ENCODE assay signal across 8 cellular contexts in genomic region chr22:42932857-42933782, GRCh38.
A peak's percentile ranks its signal among the peaks of the same experiment; 100 is the strongest.
DNase-seq lines count a peak whose midpoint lies in the region; ATAC-seq and TF ChIP-seq lines count a peak whose summit lies in the region.

No MANE protein-coding gene starts in this region.

- no peak overlapping the region for H2BK15ac ChIP-seq in neuronal stem cell (ENCODE audit: low read length)

- H3K4me2 ChIP-seq in neuronal stem cell (ENCODE audit: insufficient read depth, low read length, poor library complexity, severe bottlenecking), result no peak overlapping the region

- no peak overlapping the region for H3K9ac ChIP-seq in neuronal stem cell (ENCODE audit: low read depth, low read length, poor library complexity)

- H3K27ac ChIP-seq in AG04450 (ENCODE audit: low read depth, low read length) (peak overlapping the region; percentile 99), cingulate gyrus (ENCODE audit: low read depth, low read length) (peak overlapping the region; percentile 91), neuronal stem cell (replicated peaks; ENCODE audit: low read length) (no peak overlapping the region)

- peak overlapping the region; percentile 31; the same call in 1 of the 2 replicates for H3K4me3 ChIP-seq in AG04450 (ENCODE audit: low read depth, low read length)
- H3K4me3 ChIP-seq in NB4 (ENCODE audit: low read depth, low read length), result peak overlapping the region; percentile 22
- H3K4me3 ChIP-seq in neuronal stem cell (ENCODE audit: low read length in 2 of 2), result no peak overlapping the region

- no peak overlapping the region for H2BK5ac ChIP-seq in neuronal stem cell (ENCODE audit: low read length)

- WGBS in neuronal stem cell (ENCODE audit: extremely low coverage in 2 of 2, insufficient read length in 2 of 2, insufficient replicate concordance in 1 of 2), 2 donors, result no CpG with 5 or more reads among the region's 11 CpGs

- H3K18ac ChIP-seq in neuronal stem cell (ENCODE audit: low read length), result peak overlapping the region; percentile 15

- TF ChIP-seq POLR2A in NB4 (IDR thresholded peaks at IDR 0.05; ENCODE audit: extremely low read depth, insufficient read length), result no peak

- no peak overlapping the region for H4K91ac ChIP-seq in neuronal stem cell (ENCODE audit: low read depth, low read length, poor library complexity)

- H3K4me1 ChIP-seq in neuronal stem cell (ENCODE audit: control insufficient read depth in 2 of 2, insufficient read depth in 1 of 2, low read depth in 1 of 2, low read length in 2 of 2), result peaks cover 26 to 30% of the 10 kb centered on the region in 2 donors

- H3K36me3 ChIP-seq in neuronal stem cell (replicated peaks in 1 of 2; ENCODE audit: control insufficient read depth in 2 of 2, insufficient read depth in 2 of 2, low read length in 2 of 2), result peaks cover 0 to 6% of the 10 kb centered on the region in 2 donors

- H2AK5ac ChIP-seq in neuronal stem cell (ENCODE audit: low read depth, low read length), result no peak overlapping the region

- no peak for TF ChIP-seq CTCF in AG04450 (IDR thresholded peaks at IDR 0.05; ENCODE audit: low read depth, low read length)
- TF ChIP-seq CTCF in NB4 (IDR thresholded peaks at IDR 0.05; ENCODE audit: low read depth, low read length), result no peak

- no peak overlapping the region for H2BK120ac ChIP-seq in neuronal stem cell (ENCODE audit: low read depth, low read length)

- H3K79me1 ChIP-seq in neuronal stem cell (ENCODE audit: low read depth, low read length), result peaks cover 5% of the 10 kb centered on the region

- peak; percentile 51 for ATAC-seq in GM19035 (IDR thresholded peaks at IDR 0.05; ENCODE audit: unreplicated experiment)

- POLR2A ChIA-PET in AG04450 (lab: Yijun Ruan, JAX), result interaction anchor here (0.9 to 1.2 kb wide), 2 partner anchors 23 to 81 kb away, joined by 3 read pairs; no protein-coding TSS in a partner anchor

- H3K4ac ChIP-seq in neuronal stem cell (ENCODE audit: low read length), result no peak overlapping the region

- CTCF ChIA-PET in AG04450 (lab: Charles Lee), result no interaction called here

- no peaks in the 10 kb centered on the region for H3K9me3 ChIP-seq in AG04450 (ENCODE audit: control insufficient read depth, insufficient read depth, low read length)
- no peaks in the 10 kb centered on the region for H3K9me3 ChIP-seq in neuronal stem cell (replicated peaks in 1 of 2; ENCODE audit: control insufficient read depth in 2 of 2, insufficient read depth in 1 of 2, low read depth in 1 of 2, low read length in 2 of 2)

- in situ Hi-C loops in ACHN (cut with HindIII; ENCODE audit: low pct_ligation_motif_present, low pct_unique_long_range_greater_than_20kb, low sequenced_read_pairs), result no loop called here

- H3K14ac ChIP-seq in neuronal stem cell (ENCODE audit: low read length), result no peak overlapping the region

- no peak overlapping the region for H3K23ac ChIP-seq in neuronal stem cell (ENCODE audit: low read depth, low read length, poor library complexity)

- H2AFZ ChIP-seq in neuronal stem cell (ENCODE audit: low read length), result no peak overlapping the region

- no peak for DNase-seq in AG04450 (ENCODE audit: low read depth, low spot score)
- peak; percentile 88 for DNase-seq in NB4 (ENCODE audit: low read depth)
- DNase-seq in neuronal stem cell (ENCODE audit: low spot score), result no peak
- DNase-seq in DMS153 (lab: John Stamatoyannopoulos, UW), result no peak
- no peak for DNase-seq in superior temporal gyrus (ENCODE audit: extremely low spot score)
- DNase-seq in ACHN, result no peak

- H2BK12ac ChIP-seq in neuronal stem cell (ENCODE audit: low read length), result no peak overlapping the region

- H3K27me3 ChIP-seq in AG04450 (ENCODE audit: control insufficient read depth, insufficient read depth, low read length) (no peaks in the 10 kb centered on the region), neuronal stem cell (ENCODE audit: control insufficient read depth in 3 of 3, insufficient read depth in 3 of 3, low read depth in 1 of 3, low read length in 3 of 3) (no peaks in the 10 kb centered on the region)

- no peak overlapping the region for H4K8ac ChIP-seq in neuronal stem cell (ENCODE audit: low read depth, low read length)

Comparison
In these comparisons a context has a peak if more than half of its experiments do, and no peak if none do; other contexts are left out.
1. H3K4me3 ChIP-seq: peak in AG04450 (single experiment) and NB4 (single experiment); none in neuronal stem cell (0 of 2).